In the genomic region with DNA sequence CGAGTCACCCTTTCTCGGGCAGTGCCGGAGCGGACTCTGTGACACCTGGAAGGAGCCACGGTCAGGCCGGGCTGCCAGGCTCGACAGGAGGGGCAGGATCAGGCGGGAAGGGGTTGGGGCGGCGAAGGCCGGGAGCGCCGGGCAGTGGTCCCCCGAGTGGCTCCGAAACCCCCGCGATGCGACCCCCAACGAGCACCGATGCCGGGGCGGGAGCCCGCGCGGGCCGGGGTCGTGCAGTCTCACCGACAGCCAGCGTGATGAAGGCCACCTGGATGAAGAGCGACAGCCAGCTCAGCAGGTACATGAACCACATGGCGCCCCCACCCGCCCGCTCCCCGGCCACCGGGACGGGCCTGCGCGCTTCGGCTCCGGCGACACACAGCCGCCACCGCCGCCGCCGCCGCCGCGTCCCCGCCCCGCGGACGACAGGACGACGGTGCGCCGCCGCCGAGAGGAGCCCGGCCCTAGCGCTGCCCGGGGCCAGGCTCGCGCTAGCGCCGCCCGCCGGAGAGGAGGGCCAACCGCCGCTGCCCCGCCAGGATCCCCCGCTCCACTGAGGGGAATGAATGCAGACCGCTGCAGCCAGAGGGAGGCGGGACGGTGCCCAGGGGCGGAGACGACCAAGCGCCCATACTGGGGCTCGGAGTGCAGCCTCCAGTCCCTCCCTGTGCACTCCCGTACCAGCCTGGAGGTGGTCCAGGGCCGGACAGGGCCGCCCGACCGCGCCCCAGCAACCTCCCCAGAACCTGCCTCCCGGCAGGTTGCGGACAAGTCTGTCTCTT, we compare ENCODE assay signal across 8 cellular contexts. TPM values are rescaled to one million over a fixed set of nuclear protein-coding genes. Genes with fewer than 3 reads are reported as not detected.
DNase-seq lines count a peak whose midpoint lies in the region; ATAC-seq and TF ChIP-seq lines count a peak whose summit lies in the region.

TEX261 (minus strand) TSS at position 429 of the 782 bp plus-strand sequence; CDS start at position 313, 116 bp downstream.

- peaks cover 21% of the 10 kb centered on the region for H3K4me1 ChIP-seq in KMS-11 (ENCODE audit: low read depth, poor library complexity, severe bottlenecking)

- peak within 1 kb of the TSS; percentile 86 for H3K4me3 ChIP-seq in KMS-11 (IDR thresholded peaks at IDR 0.05; ENCODE audit: insufficient read depth, low read depth, low read length)
- peak within 1 kb of the TSS; percentile 68 for H3K4me3 ChIP-seq in fibroblast of mammary gland (ENCODE audit: control insufficient read depth, low read depth, low read length)

- DNase-seq in Daoy (ENCODE audit: low read depth): peak; percentile 93
- peak; percentile 88 for DNase-seq in RPMI7951 (ENCODE audit: low read depth)
- peak; percentile 74 for DNase-seq in fibroblast of mammary gland (ENCODE audit: low read depth)
- peak; percentile 95 for DNase-seq in natural killer cell treated with Interleukin-12 subunit alpha and Interleukin-12 subunit beta and Interleukin-15 and Interleukin-18, amount 100 ng/mL, for 72 hours (ENCODE audit: low spot score)
- peak; percentile 96 for DNase-seq in stimulated activated naive CD8-positive, alpha-beta T cell treated with anti-CD3 and anti-CD28 coated beads, Interleukin-15, Interleukin-2, amounts not matched to agents 100 U/mL and 50 U/mL, for 24 hours

- H3K27me3 ChIP-seq in KMS-11 (ENCODE audit: insufficient read depth, low read depth): no peaks in the 10 kb centered on the region

- peak within 1 kb of the TSS; percentile 80 for H3K9ac ChIP-seq in KMS-11

- H3K9me3 Mint-ChIP-seq in activated T-helper 17 cell treated with anti-CD3 and anti-CD28 coated beads, Interleukin-2, amount 50 U/mL, for 72 hours: no peaks in the 10 kb centered on the region
- no peaks in the 10 kb centered on the region for H3K9me3 Mint-ChIP-seq in natural killer cell treated with Interleukin-12 subunit alpha and Interleukin-12 subunit beta and Interleukin-15 and Interleukin-18, amount 100 ng/mL, for 72 hours

- peaks cover 3% of the 10 kb centered on the region; the same call in 1 of the 2 replicates for H3K36me3 ChIP-seq in KMS-11 (ENCODE audit: insufficient read depth)

- peak within 1 kb of the TSS; percentile 95 for H3K27ac Mint-ChIP-seq in activated T-helper 17 cell treated with anti-CD3 and anti-CD28 coated beads, Interleukin-2, amount 50 U/mL, for 72 hours
- H3K27ac Mint-ChIP-seq in natural killer cell treated with Interleukin-12 subunit alpha and Interleukin-12 subunit beta and Interleukin-15 and Interleukin-18, amount 100 ng/mL, for 72 hours: peak within 1 kb of the TSS; percentile 90 to 94

- H3K4me2 ChIP-seq in KMS-11: peak within 1 kb of the TSS; percentile 81

- ATAC-seq in GM21737 (IDR thresholded peaks at IDR 0.05; ENCODE audit: unreplicated experiment): peak; percentile 95
- peak; percentile 96 for ATAC-seq in activated T-helper 17 cell treated with anti-CD3 and anti-CD28 coated beads, Interleukin-2, amount 50 U/mL, for 72 hours (replicated peaks)
- peak; percentile 98 to 99 for ATAC-seq in natural killer cell treated with Interleukin-12 subunit alpha and Interleukin-12 subunit beta and Interleukin-15 and Interleukin-18, amount 100 ng/mL, for 72 hours
- peak; percentile 99 for ATAC-seq in stimulated activated naive CD8-positive, alpha-beta T cell treated with anti-CD3 and anti-CD28 coated beads, Interleukin-15, Interleukin-2, amounts not matched to agents 100 U/mL and 50 U/mL, for 24 hours

- peaks cover 21% of the 10 kb centered on the region for H3K4me1 Mint-ChIP-seq in activated T-helper 17 cell treated with anti-CD3 and anti-CD28 coated beads, Interleukin-2, amount 50 U/mL, for 72 hours
- peaks cover 29 to 31% of the 10 kb centered on the region in 2 donors for H3K4me1 Mint-ChIP-seq in natural killer cell treated with Interleukin-12 subunit alpha and Interleukin-12 subunit beta and Interleukin-15 and Interleukin-18, amount 100 ng/mL, for 72 hours (ENCODE audit: low read depth in 2 of 2)

- TF ChIP-seq CTCF in KMS-11 (conservative IDR thresholded peaks at IDR 0.05; ENCODE audit: low read depth, low read length) (no peak), fibroblast of mammary gland (conservative IDR thresholded peaks at IDR 0.05; ENCODE audit: control insufficient read depth, insufficient read depth, low read depth, low read length) (peak; percentile 42)

- H3K79me2 ChIP-seq in KMS-11 (ENCODE audit: insufficient read depth, low read depth): peaks cover 23% of the 10 kb centered on the region

- H3K4me3 Mint-ChIP-seq in activated T-helper 17 cell treated with anti-CD3 and anti-CD28 coated beads, Interleukin-2, amount 50 U/mL, for 72 hours: peak within 1 kb of the TSS; percentile 92
- H3K4me3 Mint-ChIP-seq in natural killer cell treated with Interleukin-12 subunit alpha and Interleukin-12 subunit beta and Interleukin-15 and Interleukin-18, amount 100 ng/mL, for 72 hours: peak within 1 kb of the TSS; percentile 100

- H3K27ac ChIP-seq in KMS-11: peak within 1 kb of the TSS; percentile 23; the same call in 1 of the 2 replicates

- H4K20me1 ChIP-seq in KMS-11 (ENCODE audit: insufficient read depth): no peaks in the 10 kb centered on the region

- H3K27me3 Mint-ChIP-seq in activated T-helper 17 cell treated with anti-CD3 and anti-CD28 coated beads, Interleukin-2, amount 50 U/mL, for 72 hours: no peaks in the 10 kb centered on the region
- H3K27me3 Mint-ChIP-seq in natural killer cell treated with Interleukin-12 subunit alpha and Interleukin-12 subunit beta and Interleukin-15 and Interleukin-18, amount 100 ng/mL, for 72 hours: no peaks in the 10 kb centered on the region

- H2AFZ ChIP-seq in KMS-11 (ENCODE audit: low read depth): peak within 1 kb of the TSS; percentile 100

- H3K36me3 Mint-ChIP-seq in activated T-helper 17 cell treated with anti-CD3 and anti-CD28 coated beads, Interleukin-2, amount 50 U/mL, for 72 hours (ENCODE audit: low read depth): peaks cover 47% of the 10 kb centered on the region
- peaks cover 5% of the 10 kb centered on the region for H3K36me3 Mint-ChIP-seq in natural killer cell treated with Interleukin-12 subunit alpha and Interleukin-12 subunit beta and Interleukin-15 and Interleukin-18, amount 100 ng/mL, for 72 hours

RNA-seq across cellular contexts. Expression of gene TEX261, which starts in this region (rescaled TPM):
- total RNA-seq in Daoy (2014; rRNA removed; shearing (Covaris generic)): 22.3 and 23.9 TPM in 2 replicates
- 59.6 and 61.3 TPM in 2 replicates for total RNA-seq in RPMI7951 (2014; rRNA removed; shearing (Covaris generic))
- 10 to 100 TPM; 27.2 to 66.9 TPM for total RNA-seq in activated T-helper 17 cell treated with anti-CD3 and anti-CD28 coated beads, Interleukin-2, amount 50 U/mL, for 72 hours
- 10 to 100 TPM; 76.0 to 83.5 TPM for total RNA-seq in natural killer cell treated with Interleukin-12 subunit alpha and Interleukin-12 subunit beta and Interleukin-15 and Interleukin-18, amount 100 ng/mL, for 72 hours

Comparison
In these comparisons a context has a peak if more than half of its experiments do, and no peak if none do; other contexts are left out.
1. Peak in every context shown above with its lines: DNase-seq, ATAC-seq, H3K4me3 ChIP-seq and H3K27ac ChIP-seq.